24 cellular contexts compared by ENCODE assay signal in genomic region chr5:137370511-137371071, GRCh38.
A peak's percentile ranks its signal among the peaks of the same experiment; 100 is the strongest.
DNase-seq lines count a peak whose midpoint lies in the region; ATAC-seq and TF ChIP-seq lines count a peak whose summit lies in the region.
"Had no signal": no experiment of that assay in that cellular context is flagged by ENCODE, and none has a peak within 500 bp of the region (broad histone marks: within the 10 kb centered on the region; RNA-seq: fewer than 3 reads in every experiment).

No MANE protein-coding gene starts in this region.

- H3K27me3 ChIP-seq in adipocyte (replicated peaks; ENCODE audit: control insufficient read depth, insufficient read depth, low read length) (no peaks in the 10 kb centered on the region), kidney epithelial cell (ENCODE audit: control insufficient read depth, insufficient read depth, low read length) (no peaks in the 10 kb centered on the region)
- H3K27me3 ChIP-seq: testis had no signal

- CTCF ChIA-PET in T-cell (lab: Charles Lee), result no interaction called here

- H3K36me3 ChIP-seq in adipocyte (ENCODE audit: control insufficient read depth, insufficient read depth, low read length, severe bottlenecking), result peaks cover 9% of the 10 kb centered on the region
- no peaks in the 10 kb centered on the region for H3K36me3 ChIP-seq in kidney epithelial cell (ENCODE audit: control insufficient read depth, insufficient read depth, low read length)
- H3K36me3 ChIP-seq: gastroesophageal sphincter had no signal

- peak; percentile 76 for DNase-seq in HFFc6
- DNase-seq in adipocyte (ENCODE audit: low read depth), result peak; percentile 64
- DNase-seq in kidney epithelial cell (ENCODE audit: low read depth), result peak; percentile 14
- DNase-seq in stromal cell of bone marrow (ENCODE audit: low read depth), result peak; percentile 40
- no peak for DNase-seq in T-cell
- DNase-seq in COLO668 (lab: John Stamatoyannopoulos, UW; ENCODE audit: unreplicated experiment), result no peak
- no peak for DNase-seq in DMS153 (lab: John Stamatoyannopoulos, UW)
- DNase-seq: activated CD8-positive, alpha-beta T cell treated with anti-CD3 and anti-CD28 coated beads, Interleukin-2, amount 10 ng/mL, durations not matched to agents 7 days and 5 days; activated naive CD4-positive, alpha-beta T cell; activated T-cell treated with anti-CD3 and anti-CD28 coated beads, Interleukin-2, amount 50 U/mL, for 1 hour; AML-193; COR-L47; erythroblast; naive thymus-derived CD4-positive, alpha-beta T cell; NCI-H2029 treated with DMSO at 0.1 percent for 48 hours; NCI-H446; NK-92 treated with Interleukin-12 subunit alpha and Interleukin-12 subunit beta, amount 100 ng/mL, for 24 hours; T-helper 9 cell; testis had no signal

- H3K27me3 Mint-ChIP-seq in HFFc6 (ENCODE audit: insufficient read depth) (peaks cover 3% of the 10 kb centered on the region; the same call in 1 of the 2 replicates), T-cell (peaks cover 0 to 6% of the 10 kb centered on the region in 2 donors)
- H3K27me3 Mint-ChIP-seq: memory B cell had no signal

- POLR2A ChIA-PET in T-cell (lab: Charles Lee), result no interaction called here

- H3K4me3 ChIP-seq in adipocyte (ENCODE audit: low read length), result no peak overlapping the region
- no peak overlapping the region for H3K4me3 ChIP-seq in kidney epithelial cell (ENCODE audit: low read depth, low read length)
- H3K4me3 ChIP-seq: gastroesophageal sphincter, testis had no signal

- H3K9me3 ChIP-seq in adipocyte (ENCODE audit: control insufficient read depth, low read length), result no peaks in the 10 kb centered on the region
- H3K9me3 ChIP-seq: gastroesophageal sphincter, testis had no signal

- no peak overlapping the region for H3K9ac ChIP-seq in adipocyte (ENCODE audit: low read length)
- H3K9ac ChIP-seq: KMS-11 had no signal

- H3K4me1 ChIP-seq in adipocyte (ENCODE audit: control insufficient read depth, insufficient read depth, low read length), result peaks cover 22% of the 10 kb centered on the region
- H3K4me1 ChIP-seq: testis had no signal

- H3K27ac Mint-ChIP-seq in HFFc6 (peak overlapping the region; percentile 89), T-cell (no peak overlapping the region)
- H3K27ac Mint-ChIP-seq: activated CD8-positive, alpha-beta T cell treated with anti-CD3 and anti-CD28 coated beads, Interleukin-2, amount 10 ng/mL, durations not matched to agents 7 days and 5 days; memory B cell; naive thymus-derived CD4-positive, alpha-beta T cell had no signal

- H3K9me3 Mint-ChIP-seq in HFFc6 (no peaks in the 10 kb centered on the region), T-cell (no peaks in the 10 kb centered on the region)
- H3K9me3 Mint-ChIP-seq: memory B cell had no signal

- H3K4me1 Mint-ChIP-seq in HFFc6 (ENCODE audit: low read depth) (peaks cover 62% of the 10 kb centered on the region), T-cell (no peaks in the 10 kb centered on the region)
- H3K4me1 Mint-ChIP-seq: memory B cell; naive thymus-derived CD4-positive, alpha-beta T cell had no signal

- H3K4me3 Mint-ChIP-seq in HFFc6 (peak overlapping the region; percentile 78), T-cell (no peak overlapping the region)
- H3K4me3 Mint-ChIP-seq: activated CD8-positive, alpha-beta T cell treated with anti-CD3 and anti-CD28 coated beads, Interleukin-2, amount 10 ng/mL, durations not matched to agents 7 days and 5 days; memory B cell; naive thymus-derived CD4-positive, alpha-beta T cell had no signal

- H3K36me3 Mint-ChIP-seq in HFFc6 (ENCODE audit: low read depth), result no peaks in the 10 kb centered on the region
- H3K36me3 Mint-ChIP-seq in T-cell, result no peaks in the 10 kb centered on the region
- H3K36me3 Mint-ChIP-seq: memory B cell; naive thymus-derived CD4-positive, alpha-beta T cell had no signal

- TF ChIP-seq CTCF in HFFc6 (IDR thresholded peaks at IDR 0.05) (no peak), kidney epithelial cell (IDR thresholded peaks at IDR 0.05; ENCODE audit: insufficient read depth, low read length, poor library complexity, severe bottlenecking) (no peak)

- ATAC-seq in T-cell (replicated peaks in 1 of 4), result no peak
- ATAC-seq: activated CD4-positive, CD25-positive, alpha-beta regulatory T cell treated with anti-CD3 and anti-CD28 coated beads, Interleukin-2, amount 50 U/mL, for 24 hours; activated CD8-positive, alpha-beta T cell treated with anti-CD3 and anti-CD28 coated beads, Interleukin-2, amount 10 ng/mL, durations not matched to agents 7 days and 5 days; gastroesophageal sphincter; naive thymus-derived CD4-positive, alpha-beta T cell; sciatic nerve had no signal

Comparison
In these comparisons a context has a peak if more than half of its experiments do, and no peak if none do; other contexts are left out.
1. DNase-seq: peak in HFFc6 (single experiment), adipocyte (single experiment), kidney epithelial cell (single experiment) and stromal cell of bone marrow (single experiment); none in T-cell (0 of 34), COLO668 (single experiment) and DMS153 (single experiment).